In genomic region chr15:101517504-101517903, GRCh38 we compare ENCODE assay signal across 8 cellular contexts.
"Had no signal": no experiment of that assay in that cellular context is flagged by ENCODE, and none has a peak within 500 bp of the region (broad histone marks: within the 10 kb centered on the region; RNA-seq: fewer than 3 reads in every experiment).

No MANE protein-coding gene starts in this region.

- DNase-seq: GDM1, GF-D8 had no signal

- FAIRE-seq: G401.6, GM12878, GM12891, GM12892, GM18507, GM19239 had no signal

- ATAC-seq: GM12878 had no signal

- H3K4me3 ChIP-seq: GM12878 had no signal
